ENCODE assay signal across 17 cellular contexts in the genomic region with DNA sequence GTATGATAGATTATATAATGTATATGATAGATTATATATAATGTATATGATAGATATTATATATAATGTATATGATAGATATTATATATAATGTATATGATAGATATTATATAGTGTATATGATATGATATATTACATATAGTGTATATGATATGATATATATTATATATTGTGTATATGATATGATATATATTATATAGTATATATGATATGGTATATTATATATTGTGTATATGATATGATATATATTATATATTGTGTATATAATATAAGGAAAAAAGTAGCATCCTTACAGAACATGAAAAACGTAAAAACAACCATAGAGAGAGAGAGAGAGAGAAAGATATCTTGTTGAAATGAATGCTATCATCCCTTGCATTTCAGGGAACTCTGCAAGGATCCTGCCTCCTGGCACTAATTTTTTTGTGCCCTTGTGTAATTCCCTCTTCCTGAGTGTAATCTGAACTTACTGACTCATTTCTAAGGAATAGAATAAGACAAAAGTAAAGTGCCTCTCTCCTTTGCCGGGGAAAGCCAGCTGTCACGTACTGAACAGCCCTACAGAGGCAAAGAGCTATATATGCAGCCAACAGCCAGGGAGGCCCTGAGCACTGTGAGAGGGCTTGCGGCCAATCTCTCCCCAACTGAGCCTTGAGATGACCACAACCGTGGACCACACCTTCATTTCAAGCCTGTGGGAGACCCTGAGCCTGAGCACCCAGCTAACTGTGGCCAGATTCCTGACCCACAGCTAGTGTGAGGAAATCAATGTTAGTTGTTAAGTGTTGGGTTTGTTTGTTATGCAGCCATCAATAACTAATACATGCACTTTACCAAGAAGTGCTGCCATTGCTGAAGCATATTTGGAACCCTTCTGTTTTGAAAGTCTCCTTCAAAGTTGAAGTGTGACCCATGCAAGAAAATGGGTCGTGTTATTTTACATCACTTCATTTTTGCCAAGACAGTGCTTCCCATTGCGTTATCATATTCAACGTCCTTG.
DNase-seq lines count a peak whose midpoint lies in the region; ATAC-seq and TF ChIP-seq lines count a peak whose summit lies in the region.
"Had no signal": no experiment of that assay in that cellular context is flagged by ENCODE, and none has a peak within 500 bp of the region (broad histone marks: within the 10 kb centered on the region; RNA-seq: fewer than 3 reads in every experiment).

No MANE protein-coding gene starts in this region.

- no peak overlapping the region for H3K4me2 ChIP-seq in osteoblast (ENCODE audit: insufficient read depth, low read length)
- H3K4me2 ChIP-seq: neural progenitor cell had no signal

- no peak for TF ChIP-seq EP300 in transverse colon (IDR thresholded peaks at IDR 0.05; ENCODE audit: low read depth)

- H2AFZ ChIP-seq in osteoblast (ENCODE audit: low read length), result no peak overlapping the region
- H2AFZ ChIP-seq: neural progenitor cell had no signal

- H3K9me3 ChIP-seq in body of pancreas, result no peaks in the 10 kb centered on the region
- no peaks in the 10 kb centered on the region for H3K9me3 ChIP-seq in osteoblast (ENCODE audit: low read depth, low read length)
- no peaks in the 10 kb centered on the region for H3K9me3 ChIP-seq in transverse colon
- H3K9me3 ChIP-seq: Caco-2 had no signal

- no peaks in the 10 kb centered on the region for H3K27me3 Mint-ChIP-seq in IgD-negative memory B cell
- H3K27me3 Mint-ChIP-seq: activated CD4-positive, alpha-beta T cell treated with anti-CD3 and anti-CD28 coated beads, Interleukin-2, amount 10 ng/mL, durations not matched to agents 24 days and 14 days; dendritic cell treated with granulocyte-macrophage colony-stimulating factor and Interleukin-4, amounts not matched to agents 40 ng/mL and 50 ng/mL, for 4 days; stimulated activated memory B cell treated with anti-CD40 and anti-IgM and Interleukin-4, amounts not matched to agents 10 μg/mL and 1 μg/mL and 100 μg/mL, for 72 hours had no signal

- H3K79me2 ChIP-seq in osteoblast (ENCODE audit: insufficient read depth, low read length), result no peaks in the 10 kb centered on the region

- DNase-seq in AG20443 (ENCODE audit: low spot score) (peak; percentile 52), body of pancreas (peak in 1 of 4 donors; percentile 30), osteoblast (ENCODE audit: insufficient read length, low spot score, missing footprints) (peak; percentile 85), caudate nucleus (lab: John Stamatoyannopoulos, UW) (no peak), transverse colon (no peak), SW480 (ENCODE audit: low spot score) (no peak), glomerular visceral epithelial cell (ENCODE audit: extremely low spot score) (no peak)
- DNase-seq: activated CD4-positive, alpha-beta T cell treated with anti-CD3 and anti-CD28 coated beads, Interleukin-2, amount 10 ng/mL, durations not matched to agents 24 days and 14 days; activated gamma-delta T cell; Caco-2; left ventricle myocardium superior; MV-4-11; NCI-H748 treated with DMSO at 0.1 percent for 48 hours had no signal

- H3K4me1 Mint-ChIP-seq in IgD-negative memory B cell, result peaks cover 3 to 16% (median 6%) of the 10 kb centered on the region in 3 donors

- no peaks in the 10 kb centered on the region for H4K20me1 ChIP-seq in osteoblast (ENCODE audit: insufficient read depth, low read length)

- peak overlapping the region in 2 of 3 donors; percentile 34 to 50 for H3K27ac Mint-ChIP-seq in IgD-negative memory B cell
- H3K27ac Mint-ChIP-seq: activated CD4-positive, alpha-beta T cell treated with anti-CD3 and anti-CD28 coated beads, Interleukin-2, amount 10 ng/mL, durations not matched to agents 24 days and 14 days; dendritic cell treated with granulocyte-macrophage colony-stimulating factor and Interleukin-4, amounts not matched to agents 40 ng/mL and 50 ng/mL, for 4 days; neural progenitor cell; stimulated activated memory B cell treated with anti-CD40 and anti-IgM and Interleukin-4, amounts not matched to agents 10 μg/mL and 1 μg/mL and 100 μg/mL, for 72 hours had no signal

- in situ Hi-C loops in transverse colon (cut with MboI; ENCODE audit: low pct_ligation_motif_present in 1 of 4, low pct_unique_long_range_greater_than_20kb in 1 of 4, low sequenced_read_pairs in 3 of 4), result no loop called here

- intact Hi-C loops in body of pancreas (cut with DNase I) (no loop called here), transverse colon (cut with DNase I; ENCODE audit: low total_unique reads) (no loop called here)

- H3K9me3 Mint-ChIP-seq in IgD-negative memory B cell, result peaks cover 0 to 3% (median 0%) of the 10 kb centered on the region in 3 donors
- H3K9me3 Mint-ChIP-seq: activated CD4-positive, alpha-beta T cell treated with anti-CD3 and anti-CD28 coated beads, Interleukin-2, amount 10 ng/mL, durations not matched to agents 24 days and 14 days; dendritic cell treated with granulocyte-macrophage colony-stimulating factor and Interleukin-4, amounts not matched to agents 40 ng/mL and 50 ng/mL, for 4 days; neural progenitor cell; stimulated activated memory B cell treated with anti-CD40 and anti-IgM and Interleukin-4, amounts not matched to agents 10 μg/mL and 1 μg/mL and 100 μg/mL, for 72 hours had no signal

- no peak for TF ChIP-seq POLR2A in body of pancreas (IDR thresholded peaks at IDR 0.05)
- TF ChIP-seq POLR2A in transverse colon (IDR thresholded peaks at IDR 0.05), result no peak

- H3K4me3 ChIP-seq in body of pancreas (no peak overlapping the region), osteoblast (ENCODE audit: insufficient read depth, low read length) (no peak overlapping the region), transverse colon (no peak overlapping the region)
- H3K4me3 ChIP-seq: neural progenitor cell had no signal

- peak; percentile 5 for ATAC-seq in body of pancreas
- ATAC-seq: left ventricle myocardium superior; stimulated activated memory B cell treated with anti-CD40 and anti-IgM and Interleukin-4, amounts not matched to agents 10 μg/mL and 1 μg/mL and 100 μg/mL, for 72 hours had no signal

- H3K27ac ChIP-seq in body of pancreas (no peak overlapping the region), osteoblast (ENCODE audit: low read depth, low read length) (no peak overlapping the region), caudate nucleus (ENCODE audit: low read depth, low read length) (no peak overlapping the region), transverse colon (no peak overlapping the region)
- H3K27ac ChIP-seq: neural progenitor cell had no signal

- H3K36me3 Mint-ChIP-seq in IgD-negative memory B cell, result no peaks in the 10 kb centered on the region
- H3K36me3 Mint-ChIP-seq: neural progenitor cell; stimulated activated memory B cell treated with anti-CD40 and anti-IgM and Interleukin-4, amounts not matched to agents 10 μg/mL and 1 μg/mL and 100 μg/mL, for 72 hours had no signal

- H3K36me3 ChIP-seq in body of pancreas (replicated peaks in 1 of 2; ENCODE audit: insufficient read depth in 1 of 2, low read depth in 2 of 2) (no peaks in the 10 kb centered on the region), osteoblast (ENCODE audit: insufficient read depth, low read length) (no peaks in the 10 kb centered on the region), transverse colon (no peaks in the 10 kb centered on the region)
- H3K36me3 ChIP-seq: neural progenitor cell had no signal

- H3K27me3 ChIP-seq in body of pancreas, result no peaks in the 10 kb centered on the region
- no peaks in the 10 kb centered on the region for H3K27me3 ChIP-seq in osteoblast (ENCODE audit: insufficient read depth, low read length)
- no peaks in the 10 kb centered on the region for H3K27me3 ChIP-seq in transverse colon

- H3K4me3 Mint-ChIP-seq in IgD-negative memory B cell, result no peak overlapping the region
- H3K4me3 Mint-ChIP-seq: activated CD4-positive, alpha-beta T cell treated with anti-CD3 and anti-CD28 coated beads, Interleukin-2, amount 10 ng/mL, durations not matched to agents 24 days and 14 days; dendritic cell treated with granulocyte-macrophage colony-stimulating factor and Interleukin-4, amounts not matched to agents 40 ng/mL and 50 ng/mL, for 4 days; neural progenitor cell; stimulated activated memory B cell treated with anti-CD40 and anti-IgM and Interleukin-4, amounts not matched to agents 10 μg/mL and 1 μg/mL and 100 μg/mL, for 72 hours had no signal

- TF ChIP-seq CTCF in body of pancreas (IDR thresholded peaks at IDR 0.05), result no peak
- no peak for TF ChIP-seq CTCF in osteoblast (IDR thresholded peaks at IDR 0.05; ENCODE audit: extremely low read depth, low read depth, low read length)
- no peak for TF ChIP-seq CTCF in transverse colon (IDR thresholded peaks at IDR 0.05)

- 64 to 67% methylated on average over 8 of the region's 8 CpGs for WGBS in body of pancreas, 2 donors
- WGBS in transverse colon (ENCODE audit: low coverage in 1 of 2), 2 donors, result 70 to 76% methylated on average over 4 to 8 of the region's 8 CpGs

- H3K4me1 ChIP-seq in body of pancreas (peaks cover 5% of the 10 kb centered on the region), osteoblast (ENCODE audit: insufficient read depth, low read length) (peaks cover 10% of the 10 kb centered on the region), transverse colon (peaks cover 0 to 12% (median 3%) of the 10 kb centered on the region in 4 donors)
- H3K4me1 ChIP-seq: Caco-2, neural progenitor cell had no signal

Comparison
In these comparisons a context has a peak if more than half of its experiments do, and no peak if none do; other contexts are left out.
1. DNase-seq: peak in AG20443 (single experiment) and osteoblast (single experiment); none in caudate nucleus (0 of 61), transverse colon (single experiment), SW480 (single experiment) and glomerular visceral epithelial cell (single experiment).